6 cellular contexts compared by ENCODE assay signal in the genomic region with DNA sequence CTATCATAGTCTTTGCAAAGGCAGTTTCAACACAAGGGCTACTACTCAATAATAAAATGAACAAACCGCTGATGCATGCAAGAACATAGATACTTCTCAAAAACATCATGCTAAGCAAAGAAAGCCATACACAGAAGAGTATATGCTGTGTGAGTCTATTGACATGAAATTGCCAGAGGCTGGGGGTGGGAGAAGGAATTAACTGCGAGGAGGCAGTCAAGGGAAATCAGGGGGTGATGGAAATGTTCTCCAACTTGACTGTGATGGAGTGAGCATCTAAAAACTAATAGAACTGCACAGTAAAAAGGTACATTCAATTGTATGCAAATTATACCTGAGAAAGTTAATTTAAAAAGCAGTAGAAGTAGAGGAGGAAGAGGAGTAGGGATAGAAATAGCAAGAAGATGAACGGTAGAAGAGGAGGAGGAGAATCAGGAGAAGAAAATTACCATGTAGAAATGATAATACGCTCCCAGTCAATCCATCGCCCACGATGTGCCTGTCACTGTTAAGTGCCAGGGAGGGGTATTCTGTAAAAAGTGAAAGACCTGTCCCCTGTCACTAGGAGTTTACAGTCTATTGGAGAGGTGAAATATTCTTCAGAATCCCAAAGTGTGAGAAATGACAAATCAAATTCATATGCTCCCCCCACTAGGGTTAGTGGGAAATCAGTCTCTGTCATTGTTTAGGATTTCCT.
"Had no signal": no experiment of that assay in that cellular context is flagged by ENCODE, and none has a peak within 500 bp of the region (broad histone marks: within the 10 kb centered on the region; RNA-seq: fewer than 3 reads in every experiment).

No MANE protein-coding gene starts in this region.

- H3K4me1 Mint-ChIP-seq: GM23338 had no signal

- H3K27ac Mint-ChIP-seq: GM23338 had no signal

- H3K27me3 Mint-ChIP-seq: IgD-negative memory B cell had no signal

- H3K27ac ChIP-seq: HL-60 had no signal

- ATAC-seq: GM23338, HepG2 had no signal

- DNase-seq: H7, KBM-7 had no signal

- H3K4me3 Mint-ChIP-seq: GM23338 had no signal
